In genomic region chr10:5573968-5574641, GRCh38 we compare ENCODE assay signal across 17 cellular contexts. TPM values are rescaled to one million over a fixed set of nuclear protein-coding genes. Genes with fewer than 3 reads are reported as not detected.
A peak's percentile ranks its signal among the peaks of the same experiment; 100 is the strongest.
DNase-seq lines count a peak whose midpoint lies in the region; TF ChIP-seq lines count a peak whose summit lies in the region.
"Had no signal": no experiment of that assay in that cellular context is flagged by ENCODE, and none has a peak within 500 bp of the region (broad histone marks: within the 10 kb centered on the region; RNA-seq: fewer than 3 reads in every experiment).

No MANE protein-coding gene starts in this region.

- DNase-seq in BE2C: peak; percentile 47
- peak; percentile 44 for DNase-seq in choroid plexus epithelial cell (ENCODE audit: low read depth)
- peak; percentile 46 for DNase-seq in nephron progenitor cell
- no peak for DNase-seq in vagina (ENCODE audit: extremely low spot score in 2 of 2)
- DNase-seq in stimulated activated naive CD4-positive, alpha-beta T cell treated with Interleukin-2 at 50 U/mL for 16 hours (lab: John Stamatoyannopoulos, UW): no peak
- DNase-seq in GDM1 (lab: John Stamatoyannopoulos, UW): no peak
- no peak for DNase-seq in activated CD8-positive, alpha-beta memory T cell treated with anti-CD3 and anti-CD28 coated beads for 24 hours
- DNase-seq: activated gamma-delta T cell; NCI-H1694 treated with DMSO at 0.1 percent for 48 hours; nucleus accumbens; stimulated activated CD4-positive, alpha-beta T cell treated with anti-CD3 and anti-CD28 coated beads, Interleukin-15, amount 100 ng/mL, for 24 hours had no signal

- H3K4me1 Mint-ChIP-seq in nephron progenitor cell: peaks cover 65% of the 10 kb centered on the region

- intact Hi-C loops in vagina (cut with DNase I): no loop called here

- no peaks in the 10 kb centered on the region for H3K36me3 Mint-ChIP-seq in nephron progenitor cell (ENCODE audit: low read depth)
- H3K36me3 Mint-ChIP-seq: memory B cell had no signal

- H3K27me3 ChIP-seq in BE2C (no peaks in the 10 kb centered on the region), vagina (no peaks in the 10 kb centered on the region)
- H3K27me3 ChIP-seq: dorsolateral prefrontal cortex, SJSA1 had no signal

- H3K4me3 ChIP-seq in BE2C (ENCODE audit: low read depth, low read length): no peak overlapping the region
- no peak overlapping the region for H3K4me3 ChIP-seq in HEK293 (ENCODE audit: low read depth, low read length)
- no peak overlapping the region for H3K4me3 ChIP-seq in choroid plexus epithelial cell (ENCODE audit: low read depth, low read length)
- no peak overlapping the region for H3K4me3 ChIP-seq in vagina
- H3K4me3 ChIP-seq: dorsolateral prefrontal cortex, SJSA1 had no signal

- H3K27ac ChIP-seq in HEK293 (ENCODE audit: extremely low read depth, low read depth, low read length) (no peak overlapping the region), vagina (no peak overlapping the region)
- H3K27ac ChIP-seq: dorsolateral prefrontal cortex, SJSA1 had no signal

- no peaks in the 10 kb centered on the region for H3K9me3 Mint-ChIP-seq in nephron progenitor cell
- H3K9me3 Mint-ChIP-seq: memory B cell had no signal

- H3K27ac Mint-ChIP-seq in nephron progenitor cell: peak overlapping the region; percentile 46
- H3K27ac Mint-ChIP-seq: memory B cell had no signal

- no peaks in the 10 kb centered on the region for H3K27me3 Mint-ChIP-seq in nephron progenitor cell (ENCODE audit: low read depth, poor library complexity)

- POLR2A ChIA-PET in HEK293 (lab: Yijun Ruan, JAX): interaction anchor here (0.6 kb wide), 1 partner anchor 181 kb away, joined by 7 read pairs; no protein-coding TSS in a partner anchor

- peaks cover 6% of the 10 kb centered on the region; the same call in 1 of the 2 replicates for H3K4me1 ChIP-seq in BE2C
- 0 out of 2 replicates have a peak, but pooled peaks cover 3% of the 10 kb centered on the region for H3K4me1 ChIP-seq in HEK293 (ENCODE audit: control insufficient read depth, insufficient read depth, low read length)
- H3K4me1 ChIP-seq in vagina: peaks cover 45% of the 10 kb centered on the region

- H3K36me3 ChIP-seq in BE2C (no peaks in the 10 kb centered on the region), HEK293 (ENCODE audit: control insufficient read depth in 2 of 2, insufficient read depth in 1 of 2, low read length in 2 of 2) (no peaks in the 10 kb centered on the region), vagina (no peaks in the 10 kb centered on the region)
- H3K36me3 ChIP-seq: SJSA1 had no signal

- TF ChIP-seq CTCF in BE2C (IDR thresholded peaks at IDR 0.05; ENCODE audit: low read depth, low read length) (no peak), HEK293 (tag by site-specific recombination; IDR thresholded peaks at IDR 0.05) (no peak), choroid plexus epithelial cell (conservative IDR thresholded peaks at IDR 0.05; ENCODE audit: low read depth, low read length) (no peak), nephron progenitor cell (IDR thresholded peaks at IDR 0.05) (no peak), vagina (IDR thresholded peaks at IDR 0.05) (no peak)

- CTCF ChIA-PET in HEK293 (lab: Yijun Ruan, JAX): no interaction called here

- peak overlapping the region; percentile 17 for H3K4me3 Mint-ChIP-seq in nephron progenitor cell
- H3K4me3 Mint-ChIP-seq: memory B cell had no signal

- TF ChIP-seq POLR2A in vagina (IDR thresholded peaks at IDR 0.05): no peak

- H3K9me3 ChIP-seq in BE2C: no peaks in the 10 kb centered on the region
- H3K9me3 ChIP-seq in HEK293 (ENCODE audit: control insufficient read depth, insufficient read depth, low read depth, low read length): no peaks in the 10 kb centered on the region
- H3K9me3 ChIP-seq in vagina: no peaks in the 10 kb centered on the region
- H3K9me3 ChIP-seq: SJSA1 had no signal

TF ChIP-seq in HEK293, 187 proteins besides CTCF, POLR2A, EP300 and RAD21:
- TF ChIP-seq ZNF148 (tag by site-specific recombination; IDR thresholded peaks at IDR 0.05; ENCODE audit: borderline replicate concordance): no peak
- TF ChIP-seq PRDM10 (tag by site-specific recombination; IDR thresholded peaks at IDR 0.05): peak; percentile 58
- TF ChIP-seq PATZ1 (tag by site-specific recombination; IDR thresholded peaks at IDR 0.05): 0 out of 2 replicates have a peak, but pooled peaks have one; percentile 17
- no peak for TF ChIP-seq SCRT2 (tag by site-specific recombination; IDR thresholded peaks at IDR 0.05)
- no peak for TF ChIP-seq AEBP2 (tag by site-specific recombination; IDR thresholded peaks at IDR 0.05; ENCODE audit: borderline replicate concordance)
- no peak for TF ChIP-seq ZNF335 (tag by site-specific recombination; conservative IDR thresholded peaks at IDR 0.05)
- TF ChIP-seq ZNF600 (tag by site-specific recombination; IDR thresholded peaks at IDR 0.05): no peak; the same call in 1 of the 2 replicates
- TF ChIP-seq ZNF423 (tag by site-specific recombination; IDR thresholded peaks at IDR 0.05): no peak
- peak; percentile 34; the same call in 1 of the 2 replicates for TF ChIP-seq GLIS1 (tag by site-specific recombination; IDR thresholded peaks at IDR 0.05)
- no peak for TF ChIP-seq ZNF768 (tag by site-specific recombination; IDR thresholded peaks at IDR 0.05)

RNA-seq across cellular contexts. Expression of gene CALML3, which starts 49.3 kb away (rescaled TPM):
- not detected for polyA plus RNA-seq in BE2C (2012; ENCODE audit: insufficient read depth, insufficient read length, low read depth)
- 50.6 TPM for total RNA-seq in vagina
- total RNA-seq: activated CD8-positive, alpha-beta memory T cell treated with anti-CD3 and anti-CD28 coated beads for 36 hours; SJSA1; subcutaneous adipose tissue had no signal

Comparison
In these comparisons a context has a peak if more than half of its experiments do, and no peak if none do; other contexts are left out.
1. DNase-seq: peak in BE2C (single experiment), choroid plexus epithelial cell (single experiment) and nephron progenitor cell (single experiment); none in vagina (0 of 2), stimulated activated naive CD4-positive, alpha-beta T cell treated with Interleukin-2 at 50 U/mL for 16 hours (single experiment), GDM1 (single experiment) and activated CD8-positive, alpha-beta memory T cell treated with anti-CD3 and anti-CD28 coated beads for 24 hours (single experiment).